Comparison of ENCODE assay signal across 9 cellular contexts in the genomic region with DNA sequence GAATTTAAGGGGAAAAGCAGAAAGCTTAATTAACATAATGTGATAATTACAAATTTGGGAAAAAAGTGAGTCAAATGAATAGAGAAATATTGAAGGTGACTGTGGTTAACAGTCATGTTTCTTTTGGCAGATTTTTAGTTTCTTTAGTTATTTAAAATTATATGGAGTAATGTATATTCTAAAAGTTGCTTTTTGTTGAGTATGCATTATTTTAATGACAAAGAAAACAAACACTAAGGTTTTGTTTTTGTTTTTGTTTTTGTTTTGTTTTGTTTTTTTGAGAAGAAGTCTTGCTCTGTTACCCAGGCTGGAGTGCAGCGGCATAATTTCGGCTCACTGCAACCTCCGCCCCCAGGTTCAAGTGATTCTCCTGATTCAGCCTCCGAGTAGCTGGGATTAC.
"Had no signal": no experiment of that assay in that cellular context is flagged by ENCODE, and none has a peak within 500 bp of the region (broad histone marks: within the 10 kb centered on the region; RNA-seq: fewer than 3 reads in every experiment).

No MANE protein-coding gene starts in this region.

- H3K9me3 ChIP-seq: HAP-1 had no signal

- DNase-seq: GM23248, GOT3, H7, HFFc6, KBM-7 had no signal

- H2AFZ ChIP-seq: GM23248 had no signal

- ATAC-seq: HCT116 had no signal

- H3K4me3 ChIP-seq: GM23248, HAP-1 had no signal

- H3K4me2 ChIP-seq: KMS-11 had no signal

- FAIRE-seq: HTR-8/SVneo had no signal

- H3K36me3 ChIP-seq: HAP-1 had no signal

- H3K27ac ChIP-seq: GM23248, KMS-11 had no signal

- H3K9ac ChIP-seq: GM23248, KMS-11 had no signal

- H3K4me1 ChIP-seq: HAP-1 had no signal
